Comparison of ENCODE assay signal across 22 cellular contexts in genomic region chr3:72451840-72452239, GRCh38. TPM values are rescaled to one million over a fixed set of nuclear protein-coding genes. Genes with fewer than 3 reads are reported as not detected.
DNase-seq lines count a peak whose midpoint lies in the region; ATAC-seq, FAIRE-seq and TF ChIP-seq lines count a peak whose summit lies in the region.
"Had no signal": no experiment of that assay in that cellular context is flagged by ENCODE, and none has a peak within 500 bp of the region (broad histone marks: within the 10 kb centered on the region; RNA-seq: fewer than 3 reads in every experiment).

No MANE protein-coding gene starts in this region.

- H3K27me3 Mint-ChIP-seq in endodermal cell (ENCODE audit: insufficient read depth): peaks cover 28% of the 10 kb centered on the region

- H3K4me1 Mint-ChIP-seq in endodermal cell: peaks cover 36% of the 10 kb centered on the region

- H2BK120ac ChIP-seq in mesendoderm (ENCODE audit: low read depth, low read length): no peak overlapping the region

- H2BK5ac ChIP-seq in mesendoderm (ENCODE audit: low read length): no peak overlapping the region

- CTCF ChIA-PET in HepG2 (lab: Yijun Ruan, JAX; ENCODE audit: low intra/inter-chr PET ratio, low total read pairs): no interaction called here

- H3K4me2 ChIP-seq in HepG2 (ENCODE audit: low read depth, low read length) (no peak overlapping the region; the same call in 1 of the 2 replicates), mesendoderm (ENCODE audit: low read length) (no peak overlapping the region)
- H3K4me2 ChIP-seq: A549 had no signal

- no peak overlapping the region for H3K23ac ChIP-seq in mesendoderm (ENCODE audit: low read length)

- intact Hi-C loops in right lobe of liver (cut with DNase I): no loop called here
- intact Hi-C loops in HepG2 (cut with micrococcal nuclease; ENCODE audit: unreplicated experiment): no loop called here
- intact Hi-C loops in transverse colon (cut with DNase I; ENCODE audit: low total_unique reads): no loop called here

- no peak for TF ChIP-seq EP300 in HepG2 (IDR thresholded peaks at IDR 0.05; ENCODE audit: low read depth in 2 of 2, low read length in 2 of 2)
- TF ChIP-seq EP300 in HepG2 (CRISPR knock-in tag; IDR thresholded peaks at IDR 0.05; ENCODE audit: borderline replicate concordance): no peak
- no peak for TF ChIP-seq EP300 in transverse colon (IDR thresholded peaks at IDR 0.05; ENCODE audit: low read depth)

- WGBS in right lobe of liver (ENCODE audit: insufficient coverage, low coverage, low lambda C conversion rate, missing lambda C conversion rate): 38% methylated on average over 3 of the region's 3 CpGs
- 30% methylated on average over 3 of the region's 3 CpGs for WGBS in HepG2 (ENCODE audit: low lambda C conversion rate)
- WGBS in endodermal cell (ENCODE audit: insufficient coverage in 1 of 2, insufficient read length in 1 of 2), 2 experiments: 55 to 86% methylated on average over 1 to 3 of the region's 3 CpGs
- WGBS in mesendoderm (ENCODE audit: extremely low coverage, insufficient coverage, low lambda C conversion rate): no CpG with 5 or more reads among the region's 3 CpGs
- 35 to 65% methylated on average over 3 of the region's 3 CpGs for WGBS in transverse colon (ENCODE audit: low coverage in 1 of 2), 2 donors

- H3K79me2 ChIP-seq in HepG2 (ENCODE audit: insufficient read depth, low read length) (no peaks in the 10 kb centered on the region), mesendoderm (ENCODE audit: control insufficient read depth, insufficient read depth, low read length) (no peaks in the 10 kb centered on the region)

- POLR2A ChIA-PET in HepG2 (lab: Yijun Ruan, JAX): no interaction called here

- no peaks in the 10 kb centered on the region for H3K27me3 ChIP-seq in right lobe of liver
- no peaks in the 10 kb centered on the region; a peak in 1 of 5 replicates for H3K27me3 ChIP-seq in HepG2 (ENCODE audit: control insufficient read depth in 1 of 2, insufficient read depth in 2 of 2, low read length in 2 of 2)
- no peaks in the 10 kb centered on the region for H3K27me3 ChIP-seq in endodermal cell (ENCODE audit: control insufficient read depth, insufficient read depth, low read length, poor library complexity, severe bottlenecking)
- no peaks in the 10 kb centered on the region for H3K27me3 ChIP-seq in mesendoderm (ENCODE audit: insufficient read depth, low read length, poor library complexity)
- no peaks in the 10 kb centered on the region for H3K27me3 ChIP-seq in transverse colon

- no peak overlapping the region for H2BK15ac ChIP-seq in mesendoderm (replicated peaks; ENCODE audit: low read depth)

- H4K8ac ChIP-seq in mesendoderm (ENCODE audit: low read depth, low read length): no peak overlapping the region

- TF ChIP-seq POLR2A in right lobe of liver (IDR thresholded peaks at IDR 0.05) (no peak), HepG2 (IDR thresholded peaks at IDR 0.05; ENCODE audit: insufficient read depth in 1 of 2, low read depth in 2 of 2, low read length in 2 of 2) (no peak), transverse colon (IDR thresholded peaks at IDR 0.05) (no peak)

- H3K4me3 ChIP-seq in right lobe of liver (no peak overlapping the region), HepG2 (replicated peaks in 1 of 3; ENCODE audit: insufficient read depth in 1 of 3, low read depth in 2 of 3, low read length in 3 of 3) (no peak overlapping the region), endodermal cell (ENCODE audit: low read length) (peak overlapping the region; percentile 42), mesendoderm (ENCODE audit: low read length) (no peak overlapping the region), transverse colon (no peak overlapping the region)
- H3K4me3 ChIP-seq: A549 had no signal

- no peaks in the 10 kb centered on the region for H3K36me3 Mint-ChIP-seq in endodermal cell (ENCODE audit: low read depth)
- H3K36me3 Mint-ChIP-seq: CD4-positive, alpha-beta memory T cell had no signal

- no peak overlapping the region for H2AFZ ChIP-seq in HepG2 (ENCODE audit: low read length)

- H2AK5ac ChIP-seq in mesendoderm (ENCODE audit: low read length): no peak overlapping the region

- no peak for TF ChIP-seq RAD21 in HepG2 (CRISPR knock-in tag; IDR thresholded peaks at IDR 0.05)

- H3K9me3 ChIP-seq in right lobe of liver (no peaks in the 10 kb centered on the region), HepG2 (ENCODE audit: low read length) (no peaks in the 10 kb centered on the region), endodermal cell (ENCODE audit: control insufficient read depth, low read length) (no peaks in the 10 kb centered on the region), transverse colon (no peaks in the 10 kb centered on the region)
- H3K9me3 ChIP-seq: A549 had no signal

- BruUV-seq in HepG2 (replicated peaks; lab: Mats Ljungman, UMichigan): no TSS peak

- H3K27ac Mint-ChIP-seq in endodermal cell: no peak overlapping the region
- H3K27ac Mint-ChIP-seq: HFFc6 had no signal

- FAIRE-seq in HepG2 (lab: Jason Lieb, UNC): no peak
- FAIRE-seq: A549, GM12892, GM18507 had no signal

- H3K9ac ChIP-seq in HepG2 (ENCODE audit: insufficient read depth, low read depth, low read length) (no peak overlapping the region), endodermal cell (ENCODE audit: extremely low read depth, low read length, poor library complexity, severe bottlenecking) (no peak overlapping the region), mesendoderm (ENCODE audit: low read length) (no peak overlapping the region)

- H3K79me1 ChIP-seq in mesendoderm (ENCODE audit: low read length): no peaks in the 10 kb centered on the region

- no peaks in the 10 kb centered on the region for H3K36me3 ChIP-seq in right lobe of liver
- H3K36me3 ChIP-seq in HepG2 (replicated peaks in 1 of 2; ENCODE audit: control insufficient read depth in 1 of 2, insufficient read depth in 2 of 2, low read length in 2 of 2): no peaks in the 10 kb centered on the region
- no peaks in the 10 kb centered on the region for H3K36me3 ChIP-seq in endodermal cell (ENCODE audit: control insufficient read depth, insufficient read depth, low read length)
- no peaks in the 10 kb centered on the region for H3K36me3 ChIP-seq in mesendoderm (ENCODE audit: control insufficient read depth, insufficient read depth, low read length)
- no peaks in the 10 kb centered on the region for H3K36me3 ChIP-seq in transverse colon

- no peaks in the 10 kb centered on the region for H3K9me3 Mint-ChIP-seq in endodermal cell
- H3K9me3 Mint-ChIP-seq: HFFc6 had no signal

- H3K27ac ChIP-seq in right lobe of liver (peak overlapping the region in 2 of 3 donors; percentile 29 to 74), HepG2 (ENCODE audit: extremely low read length, insufficient read depth, low read length) (no peak overlapping the region), endodermal cell (ENCODE audit: low read depth, low read length) (no peak overlapping the region), mesendoderm (ENCODE audit: low read depth, low read length) (no peak overlapping the region), transverse colon (peak overlapping the region; percentile 13 to 70 (median 60))
- H3K27ac ChIP-seq: 22Rv1, A549, C4-2B had no signal

- peaks cover 0 to 17% (median 4%) of the 10 kb centered on the region in 4 donors for H3K4me1 ChIP-seq in right lobe of liver
- peaks cover 60% of the 10 kb centered on the region for H3K4me1 ChIP-seq in HepG2 (ENCODE audit: insufficient read depth, low read length)
- peaks cover 10% of the 10 kb centered on the region for H3K4me1 ChIP-seq in endodermal cell (ENCODE audit: control insufficient read depth, insufficient read depth, low read length)
- H3K4me1 ChIP-seq in mesendoderm (ENCODE audit: control insufficient read depth, low read depth, low read length): peaks cover 10% of the 10 kb centered on the region
- peaks cover 0 to 26% (median 14%) of the 10 kb centered on the region in 4 donors for H3K4me1 ChIP-seq in transverse colon

- H3K4ac ChIP-seq in mesendoderm (ENCODE audit: low read depth, low read length): no peak overlapping the region

- peak overlapping the region; percentile 5 for H3K4me3 Mint-ChIP-seq in endodermal cell
- H3K4me3 Mint-ChIP-seq: CD4-positive, alpha-beta memory T cell; HFFc6 had no signal

- no peak overlapping the region for H3K56ac ChIP-seq in mesendoderm (ENCODE audit: low read length)

- TF ChIP-seq CTCF in right lobe of liver (IDR thresholded peaks at IDR 0.05) (no peak), HepG2 (CRISPR knock-in tag; IDR thresholded peaks at IDR 0.05) (no peak), endodermal cell (conservative IDR thresholded peaks at IDR 0.05) (no peak), transverse colon (IDR thresholded peaks at IDR 0.05) (no peak)

- ATAC-seq in right lobe of liver (peak in 1 of 4 donors; percentile 3), HepG2 (no peak), HG03280 (IDR thresholded peaks at IDR 0.05; ENCODE audit: unreplicated experiment) (no peak)
- ATAC-seq: A549, HCT116 had no signal

- DNase-seq in right lobe of liver (no peak), HepG2 (ENCODE audit: low spot score) (no peak), endodermal cell (peak; percentile 51), mesendoderm (peak; percentile 44), transverse colon (peak; percentile 35), NCI-H748 (lab: John Stamatoyannopoulos, UW; ENCODE audit: unreplicated experiment) (no peak), T1000 (lab: John Stamatoyannopoulos, UW) (no peak)
- DNase-seq: AML-193; CD4-positive, alpha-beta memory T cell; DMS153; DMS79; GDM1; GOT3; H7; HFFc6 had no signal

- no peak overlapping the region for H4K5ac ChIP-seq in mesendoderm (ENCODE audit: low read length)

- in situ Hi-C loops in HepG2 (cut with HindIII; ENCODE audit: extremely low pct_ligation_motif_present, low pct_unique_long_range_greater_than_20kb) (no loop called here), transverse colon (cut with MboI; ENCODE audit: low pct_ligation_motif_present in 1 of 4, low pct_unique_long_range_greater_than_20kb in 1 of 4, low sequenced_read_pairs in 3 of 4) (no loop called here)

- H3K18ac ChIP-seq in mesendoderm (ENCODE audit: low read length): no peak overlapping the region

- no peaks in the 10 kb centered on the region for H4K20me1 ChIP-seq in HepG2 (ENCODE audit: insufficient read depth, low read length)

RNA-seq across cellular contexts. Expression of gene RYBP, which starts 5.4 kb away (rescaled TPM):
- total RNA-seq in right lobe of liver: 1 to 10 TPM; 4.2 to 8.7 (median 5.4) TPM
- 6.1 and 13.2 TPM in 2 replicates for total RNA-seq in HepG2 (2016; rRNA removed; fragmentation: Illumina TruSeq; extraction: Trizol)
- 1.0 and 1.2 TPM in 2 replicates for total RNA-seq in HepG2 (2016; cell fraction: cytosol; rRNA removed; fragmentation: Illumina TruSeq; extraction: Trizol; ENCODE audit: low read depth)
- total RNA-seq in HepG2 (2016; cell fraction: insoluble cytoplasmic fraction; rRNA removed; fragmentation: Illumina TruSeq; extraction: Trizol): 6.3 and 12.2 TPM in 2 replicates
- 7.7 and 7.8 TPM in 2 replicates for total RNA-seq in HepG2 (2016; cell fraction: membrane; rRNA removed; fragmentation: Illumina TruSeq; extraction: Trizol)
- total RNA-seq in HepG2 (2016; cell fraction: nucleus; rRNA removed; fragmentation: Illumina TruSeq; extraction: Trizol): 8.8 and 10.1 TPM in 2 replicates
- polyA plus RNA-seq in HepG2 (2011; rRNA removed): 8.0 and 10.7 TPM in 2 replicates
- polyA plus RNA-seq in HepG2 (2011; cell fraction: cytosol; rRNA removed): 4.9 and 7.5 TPM in 2 replicates
- 5.2 and 6.1 TPM in 2 replicates for polyA plus RNA-seq in HepG2 (2011; cell fraction: nucleus; rRNA removed)
- polyA plus RNA-seq in HepG2 (2012): 15.4 and 18.6 TPM in 2 replicates
- 1.4 TPM in 2 replicates for polyA plus RNA-seq in HepG2 (2016; cell fraction: cytosol; fragmentation: Illumina TruSeq; extraction: Trizol; ENCODE audit: low read depth)
- 16.6 TPM in 2 replicates for polyA plus RNA-seq in HepG2 (2016; cell fraction: insoluble cytoplasmic fraction; fragmentation: Illumina TruSeq; extraction: Trizol; ENCODE audit: low read depth)
- polyA plus RNA-seq in HepG2 (2016; cell fraction: membrane; fragmentation: Illumina TruSeq; extraction: Trizol; ENCODE audit: low read depth): 6.0 and 6.1 TPM in 2 replicates
- 13.8 and 14.7 TPM in 2 replicates for polyA plus RNA-seq in HepG2 (2016; cell fraction: nucleus; fragmentation: Illumina TruSeq; extraction: Trizol; ENCODE audit: insufficient read depth, low read depth)
- polyA minus RNA-seq in HepG2 (2011; rRNA and poly(A)+ RNA removed; ENCODE audit: low replicate concordance): 2.2 and 5.2 TPM in 2 replicates
- polyA minus RNA-seq in HepG2 (2011; cell fraction: cytosol; rRNA and poly(A)+ RNA removed): 13.5 and 13.7 TPM in 2 replicates
- 17.0 and 23.4 TPM in 2 replicates for polyA minus RNA-seq in HepG2 (2011; cell fraction: nucleus; rRNA and poly(A)+ RNA removed)
- total RNA-seq in endodermal cell: 10 to 100 TPM; 25.7 to 30.9 TPM
- polyA plus RNA-seq in endodermal cell (2013, experiment 1 of 2): 19.5 TPM
- polyA plus RNA-seq in endodermal cell (2013, experiment 2 of 2): 18.7 TPM
- 29.3 TPM for polyA plus RNA-seq in mesendoderm (2013, experiment 1 of 2)
- polyA plus RNA-seq in mesendoderm (2013, experiment 2 of 2): 29.8 TPM
- total RNA-seq in transverse colon: 10 to 100 TPM in 2 of 4 donors, 1 to 10 TPM in 2; 3.0 to 13.3 (median 10.0) TPM

Comparison
In these comparisons a context has a peak if more than half of its experiments do, and no peak if none do; other contexts are left out.
1. H3K27ac ChIP-seq: peak in right lobe of liver (2 of 3) and transverse colon (4 of 4); none in HepG2 (single experiment), endodermal cell (single experiment) and mesendoderm (single experiment).
2. DNase-seq: peak in endodermal cell (single experiment), mesendoderm (single experiment) and transverse colon (single experiment); none in right lobe of liver (0 of 3), HepG2 (single experiment), NCI-H748 (single experiment) and T1000 (single experiment).